In genomic region chr3:126678691-126679317, GRCh38 we compare ENCODE assay signal across 8 cellular contexts. TPM values are rescaled to one million over a fixed set of nuclear protein-coding genes. Genes with fewer than 3 reads are reported as not detected.
A peak's percentile ranks its signal among the peaks of the same experiment; 100 is the strongest.
DNase-seq lines count a peak whose midpoint lies in the region; ATAC-seq and TF ChIP-seq lines count a peak whose summit lies in the region.

No MANE protein-coding gene starts in this region.

- peak overlapping the region; percentile 85 for H2AFZ ChIP-seq in parathyroid adenoma

- no peak for TF ChIP-seq POLR2A in GM18505 (IDR thresholded peaks at IDR 0.05; ENCODE audit: borderline replicate concordance, extremely low read depth, insufficient read depth, insufficient read length)

- H3K4me2 ChIP-seq in parathyroid adenoma (ENCODE audit: low read length): no peak overlapping the region

- H3K4me3 ChIP-seq in parathyroid adenoma (ENCODE audit: low read depth, low read length): no peak overlapping the region

- peaks cover 9% of the 10 kb centered on the region for H3K4me1 ChIP-seq in parathyroid adenoma

- H3K9ac ChIP-seq in parathyroid adenoma: no peak overlapping the region

- H3K36me3 ChIP-seq in parathyroid adenoma (ENCODE audit: control insufficient read depth, insufficient read depth, low read length): no peaks in the 10 kb centered on the region

- TF ChIP-seq CTCF in parathyroid adenoma (IDR thresholded peaks at IDR 0.05): no peak

- H3K27ac ChIP-seq in parathyroid adenoma: peak overlapping the region; percentile 16

- no peaks in the 10 kb centered on the region for H3K79me2 ChIP-seq in parathyroid adenoma

- no peaks in the 10 kb centered on the region for H3K27me3 ChIP-seq in parathyroid adenoma (ENCODE audit: control insufficient read depth, insufficient read depth, low read length)

- peaks cover 3% of the 10 kb centered on the region for H3K9me3 ChIP-seq in parathyroid adenoma (ENCODE audit: control insufficient read depth, low read length)

- no peak for ATAC-seq in GM18505 (IDR thresholded peaks at IDR 0.05; ENCODE audit: unreplicated experiment)
- no peak for ATAC-seq in HG03097 (IDR thresholded peaks at IDR 0.05; ENCODE audit: low FRiP score, unreplicated experiment)
- ATAC-seq in GM19035 (IDR thresholded peaks at IDR 0.05; ENCODE audit: unreplicated experiment): no peak

- DNase-seq in NCI-H187 (lab: John Stamatoyannopoulos, UW) (peak; percentile 16 to 67), NCI-H187 treated with DMSO at 0.1 percent for 48 hours (lab: John Stamatoyannopoulos, UW) (no peak), NCI-H2107 treated with DMSO at 0.1 percent for 48 hours (lab: John Stamatoyannopoulos, UW; ENCODE audit: unreplicated experiment) (peak; percentile 60), dermis blood vessel endothelial cell (peak; percentile 25)

RNA-seq across cellular contexts. Expression of gene TXNRD3, which starts 23.9 kb away (rescaled TPM):
- total RNA-seq in dermis blood vessel endothelial cell: 7.3 and 9.4 TPM in 2 replicates

RNA-seq across cellular contexts. Expression of gene CHCHD6, which starts 25.2 kb away (rescaled TPM):
- total RNA-seq in dermis blood vessel endothelial cell: 3.7 and 5.6 TPM in 2 replicates
